Comparison of ENCODE assay signal across 1 cellular context in genomic region chr11:9150944-9151343, GRCh38.
TF ChIP-seq lines count a peak whose summit lies in the region.

No MANE protein-coding gene starts in this region.

TF ChIP-seq in endothelial cell of umbilical vein, 7 proteins besides CTCF, POLR2A, EP300 and RAD21:
- TF ChIP-seq POLR2AphosphoS5 (IDR thresholded peaks at IDR 0.05; ENCODE audit: insufficient read depth, low read depth, low read length) (peak; percentile 40), JUN (IDR thresholded peaks at IDR 0.05; ENCODE audit: borderline replicate concordance, insufficient read depth, insufficient read length, low read depth) (no peak)
